1 cellular context compared by ENCODE assay signal in the genomic region with DNA sequence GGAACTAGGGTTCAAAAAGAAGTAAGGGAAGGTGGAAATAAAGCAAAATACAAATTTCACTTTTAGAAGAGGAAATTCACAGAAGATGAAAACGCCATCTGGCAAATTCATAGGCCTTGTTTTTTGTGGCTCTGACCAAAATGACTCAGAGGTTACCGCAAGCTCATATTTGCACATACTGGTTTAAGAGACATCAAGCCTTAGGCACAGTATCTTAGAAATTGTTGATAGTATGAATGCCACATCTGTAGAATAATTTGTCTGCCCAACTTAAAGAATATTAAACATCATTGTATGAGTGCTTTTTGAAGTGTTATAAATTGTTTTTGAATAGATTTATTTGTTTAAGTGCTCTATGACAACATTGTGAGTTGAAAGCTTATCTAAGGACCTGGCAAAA.
TF ChIP-seq lines count a peak whose summit lies in the region.

No MANE protein-coding gene starts in this region.

TF ChIP-seq in HepG2, 621 proteins besides CTCF, POLR2A, EP300 and RAD21:
- TF ChIP-seq, protein P1, sequence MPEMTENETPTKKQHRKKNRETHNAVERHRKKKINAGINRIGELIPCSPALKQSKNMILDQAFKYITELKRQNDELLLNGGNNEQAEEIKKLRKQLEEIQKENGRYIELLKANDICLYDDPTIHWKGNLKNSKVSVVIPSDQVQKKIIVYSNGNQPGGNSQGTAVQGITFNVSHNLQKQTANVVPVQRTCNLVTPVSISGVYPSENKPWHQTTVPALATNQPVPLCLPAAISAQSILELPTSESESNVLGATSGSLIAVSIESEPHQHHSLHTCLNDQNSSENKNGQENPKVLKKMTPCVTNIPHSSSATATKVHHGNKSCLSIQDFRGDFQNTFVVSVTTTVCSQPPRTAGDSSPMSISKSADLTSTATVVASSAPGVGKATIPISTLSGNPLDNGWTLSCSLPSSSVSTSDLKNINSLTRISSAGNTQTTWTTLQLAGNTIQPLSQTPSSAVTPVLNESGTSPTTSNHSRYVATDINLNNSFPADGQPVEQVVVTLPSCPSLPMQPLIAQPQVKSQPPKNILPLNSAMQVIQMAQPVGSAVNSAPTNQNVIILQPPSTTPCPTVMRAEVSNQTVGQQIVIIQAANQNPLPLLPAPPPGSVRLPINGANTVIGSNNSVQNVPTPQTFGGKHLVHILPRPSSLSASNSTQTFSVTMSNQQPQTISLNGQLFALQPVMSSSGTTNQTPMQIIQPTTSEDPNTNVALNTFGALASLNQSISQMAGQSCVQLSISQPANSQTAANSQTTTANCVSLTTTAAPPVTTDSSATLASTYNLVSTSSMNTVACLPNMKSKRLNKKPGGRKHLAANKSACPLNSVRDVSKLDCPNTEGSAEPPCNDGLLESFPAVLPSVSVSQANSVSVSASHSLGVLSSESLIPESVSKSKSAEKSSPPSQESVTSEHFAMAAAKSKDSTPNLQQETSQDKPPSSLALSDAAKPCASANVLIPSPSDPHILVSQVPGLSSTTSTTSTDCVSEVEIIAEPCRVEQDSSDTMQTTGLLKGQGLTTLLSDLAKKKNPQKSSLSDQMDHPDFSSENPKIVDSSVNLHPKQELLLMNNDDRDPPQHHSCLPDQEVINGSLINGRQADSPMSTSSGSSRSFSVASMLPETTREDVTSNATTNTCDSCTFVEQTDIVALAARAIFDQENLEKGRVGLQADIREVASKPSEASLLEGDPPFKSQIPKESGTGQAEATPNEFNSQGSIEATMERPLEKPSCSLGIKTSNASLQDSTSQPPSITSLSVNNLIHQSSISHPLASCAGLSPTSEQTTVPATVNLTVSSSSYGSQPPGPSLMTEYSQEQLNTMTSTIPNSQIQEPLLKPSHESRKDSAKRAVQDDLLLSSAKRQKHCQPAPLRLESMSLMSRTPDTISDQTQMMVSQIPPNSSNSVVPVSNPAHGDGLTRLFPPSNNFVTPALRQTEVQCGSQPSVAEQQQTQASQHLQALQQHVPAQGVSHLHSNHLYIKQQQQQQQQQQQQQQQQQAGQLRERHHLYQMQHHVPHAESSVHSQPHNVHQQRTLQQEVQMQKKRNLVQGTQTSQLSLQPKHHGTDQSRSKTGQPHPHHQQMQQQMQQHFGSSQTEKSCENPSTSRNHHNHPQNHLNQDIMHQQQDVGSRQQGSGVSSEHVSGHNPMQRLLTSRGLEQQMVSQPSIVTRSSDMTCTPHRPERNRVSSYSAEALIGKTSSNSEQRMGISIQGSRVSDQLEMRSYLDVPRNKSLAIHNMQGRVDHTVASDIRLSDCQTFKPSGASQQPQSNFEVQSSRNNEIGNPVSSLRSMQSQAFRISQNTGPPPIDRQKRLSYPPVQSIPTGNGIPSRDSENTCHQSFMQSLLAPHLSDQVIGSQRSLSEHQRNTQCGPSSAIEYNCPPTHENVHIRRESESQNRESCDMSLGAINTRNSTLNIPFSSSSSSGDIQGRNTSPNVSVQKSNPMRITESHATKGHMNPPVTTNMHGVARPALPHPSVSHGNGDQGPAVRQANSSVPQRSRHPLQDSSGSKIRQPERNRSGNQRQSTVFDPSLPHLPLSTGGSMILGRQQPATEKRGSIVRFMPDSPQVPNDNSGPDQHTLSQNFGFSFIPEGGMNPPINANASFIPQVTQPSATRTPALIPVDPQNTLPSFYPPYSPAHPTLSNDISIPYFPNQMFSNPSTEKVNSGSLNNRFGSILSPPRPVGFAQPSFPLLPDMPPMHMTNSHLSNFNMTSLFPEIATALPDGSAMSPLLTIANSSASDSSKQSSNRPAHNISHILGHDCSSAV (CRISPR knock-in tag; IDR thresholded peaks at IDR 0.05; ENCODE audit: borderline replicate concordance), result no peak
- TF ChIP-seq ZNF780A (CRISPR knock-in tag; IDR thresholded peaks at IDR 0.05), result no peak
- TF ChIP-seq JUN (CRISPR knock-in tag; IDR thresholded peaks at IDR 0.05), result no peak
- TF ChIP-seq, protein P2, sequence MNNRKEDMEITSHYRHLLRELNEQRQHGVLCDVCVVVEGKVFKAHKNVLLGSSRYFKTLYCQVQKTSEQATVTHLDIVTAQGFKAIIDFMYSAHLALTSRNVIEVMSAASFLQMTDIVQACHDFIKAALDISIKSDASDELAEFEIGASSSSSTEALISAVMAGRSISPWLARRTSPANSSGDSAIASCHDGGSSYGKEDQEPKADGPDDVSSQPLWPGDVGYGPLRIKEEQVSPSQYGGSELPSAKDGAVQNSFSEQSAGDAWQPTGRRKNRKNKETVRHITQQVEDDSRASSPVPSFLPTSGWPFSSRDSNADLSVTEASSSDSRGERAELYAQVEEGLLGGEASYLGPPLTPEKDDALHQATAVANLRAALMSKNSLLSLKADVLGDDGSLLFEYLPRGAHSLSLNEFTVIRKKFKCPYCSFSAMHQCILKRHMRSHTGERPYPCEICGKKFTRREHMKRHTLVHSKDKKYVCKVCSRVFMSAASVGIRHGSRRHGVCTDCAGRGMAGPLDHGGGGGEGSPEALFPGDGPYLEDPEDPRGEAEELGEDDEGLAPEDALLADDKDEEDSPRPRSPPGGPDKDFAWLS (CRISPR knock-in tag; IDR thresholded peaks at IDR 0.05; ENCODE audit: borderline replicate concordance), result no peak
- no peak for TF ChIP-seq KDM4B (CRISPR knock-in tag; IDR thresholded peaks at IDR 0.05)
- TF ChIP-seq, protein P3, sequence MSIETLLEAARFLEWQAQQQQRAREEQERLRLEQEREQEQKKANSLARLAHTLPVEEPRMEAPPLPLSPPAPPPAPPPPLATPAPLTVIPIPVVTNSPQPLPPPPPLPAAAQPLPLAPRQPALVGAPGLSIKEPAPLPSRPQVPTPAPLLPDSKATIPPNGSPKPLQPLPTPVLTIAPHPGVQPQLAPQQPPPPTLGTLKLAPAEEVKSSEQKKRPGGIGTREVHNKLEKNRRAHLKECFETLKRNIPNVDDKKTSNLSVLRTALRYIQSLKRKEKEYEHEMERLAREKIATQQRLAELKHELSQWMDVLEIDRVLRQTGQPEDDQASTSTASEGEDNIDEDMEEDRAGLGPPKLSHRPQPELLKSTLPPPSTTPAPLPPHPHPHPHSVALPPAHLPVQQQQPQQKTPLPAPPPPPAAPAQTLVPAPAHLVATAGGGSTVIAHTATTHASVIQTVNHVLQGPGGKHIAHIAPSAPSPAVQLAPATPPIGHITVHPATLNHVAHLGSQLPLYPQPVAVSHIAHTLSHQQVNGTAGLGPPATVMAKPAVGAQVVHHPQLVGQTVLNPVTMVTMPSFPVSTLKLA (IDR thresholded peaks at IDR 0.05), result no peak
- TF ChIP-seq, protein P4, sequence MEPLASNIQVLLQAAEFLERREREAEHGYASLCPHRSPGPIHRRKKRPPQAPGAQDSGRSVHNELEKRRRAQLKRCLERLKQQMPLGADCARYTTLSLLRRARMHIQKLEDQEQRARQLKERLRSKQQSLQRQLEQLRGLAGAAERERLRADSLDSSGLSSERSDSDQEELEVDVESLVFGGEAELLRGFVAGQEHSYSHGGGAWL (CRISPR knock-in tag; IDR thresholded peaks at IDR 0.05), result no peak
- TF ChIP-seq STAT5B (CRISPR knock-in tag; IDR thresholded peaks at IDR 0.05), result no peak
- TF ChIP-seq ZNF652 (CRISPR knock-in tag; IDR thresholded peaks at IDR 0.05; ENCODE audit: borderline replicate concordance, low read depth), result no peak
- TF ChIP-seq, protein P5, sequence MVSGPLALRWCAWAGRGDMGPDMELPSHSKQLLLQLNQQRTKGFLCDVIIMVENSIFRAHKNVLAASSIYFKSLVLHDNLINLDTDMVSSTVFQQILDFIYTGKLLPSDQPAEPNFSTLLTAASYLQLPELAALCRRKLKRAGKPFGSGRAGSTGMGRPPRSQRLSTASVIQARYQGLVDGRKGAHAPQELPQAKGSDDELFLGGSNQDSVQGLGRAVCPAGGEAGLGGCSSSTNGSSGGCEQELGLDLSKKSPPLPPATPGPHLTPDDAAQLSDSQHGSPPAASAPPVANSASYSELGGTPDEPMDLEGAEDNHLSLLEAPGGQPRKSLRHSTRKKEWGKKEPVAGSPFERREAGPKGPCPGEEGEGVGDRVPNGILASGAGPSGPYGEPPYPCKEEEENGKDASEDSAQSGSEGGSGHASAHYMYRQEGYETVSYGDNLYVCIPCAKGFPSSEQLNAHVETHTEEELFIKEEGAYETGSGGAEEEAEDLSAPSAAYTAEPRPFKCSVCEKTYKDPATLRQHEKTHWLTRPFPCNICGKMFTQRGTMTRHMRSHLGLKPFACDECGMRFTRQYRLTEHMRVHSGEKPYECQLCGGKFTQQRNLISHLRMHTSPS (CRISPR knock-in tag; IDR thresholded peaks at IDR 0.05; ENCODE audit: low read depth), result no peak
- no peak for TF ChIP-seq TARDBP (CRISPR knock-in tag; IDR thresholded peaks at IDR 0.05)
- TF ChIP-seq HMGA1 (CRISPR knock-in tag; conservative IDR thresholded peaks at IDR 0.05), result no peak
- no peak for TF ChIP-seq KDM2A (CRISPR knock-in tag; IDR thresholded peaks at IDR 0.05; ENCODE audit: borderline replicate concordance, low read depth)
- TF ChIP-seq, protein P6, sequence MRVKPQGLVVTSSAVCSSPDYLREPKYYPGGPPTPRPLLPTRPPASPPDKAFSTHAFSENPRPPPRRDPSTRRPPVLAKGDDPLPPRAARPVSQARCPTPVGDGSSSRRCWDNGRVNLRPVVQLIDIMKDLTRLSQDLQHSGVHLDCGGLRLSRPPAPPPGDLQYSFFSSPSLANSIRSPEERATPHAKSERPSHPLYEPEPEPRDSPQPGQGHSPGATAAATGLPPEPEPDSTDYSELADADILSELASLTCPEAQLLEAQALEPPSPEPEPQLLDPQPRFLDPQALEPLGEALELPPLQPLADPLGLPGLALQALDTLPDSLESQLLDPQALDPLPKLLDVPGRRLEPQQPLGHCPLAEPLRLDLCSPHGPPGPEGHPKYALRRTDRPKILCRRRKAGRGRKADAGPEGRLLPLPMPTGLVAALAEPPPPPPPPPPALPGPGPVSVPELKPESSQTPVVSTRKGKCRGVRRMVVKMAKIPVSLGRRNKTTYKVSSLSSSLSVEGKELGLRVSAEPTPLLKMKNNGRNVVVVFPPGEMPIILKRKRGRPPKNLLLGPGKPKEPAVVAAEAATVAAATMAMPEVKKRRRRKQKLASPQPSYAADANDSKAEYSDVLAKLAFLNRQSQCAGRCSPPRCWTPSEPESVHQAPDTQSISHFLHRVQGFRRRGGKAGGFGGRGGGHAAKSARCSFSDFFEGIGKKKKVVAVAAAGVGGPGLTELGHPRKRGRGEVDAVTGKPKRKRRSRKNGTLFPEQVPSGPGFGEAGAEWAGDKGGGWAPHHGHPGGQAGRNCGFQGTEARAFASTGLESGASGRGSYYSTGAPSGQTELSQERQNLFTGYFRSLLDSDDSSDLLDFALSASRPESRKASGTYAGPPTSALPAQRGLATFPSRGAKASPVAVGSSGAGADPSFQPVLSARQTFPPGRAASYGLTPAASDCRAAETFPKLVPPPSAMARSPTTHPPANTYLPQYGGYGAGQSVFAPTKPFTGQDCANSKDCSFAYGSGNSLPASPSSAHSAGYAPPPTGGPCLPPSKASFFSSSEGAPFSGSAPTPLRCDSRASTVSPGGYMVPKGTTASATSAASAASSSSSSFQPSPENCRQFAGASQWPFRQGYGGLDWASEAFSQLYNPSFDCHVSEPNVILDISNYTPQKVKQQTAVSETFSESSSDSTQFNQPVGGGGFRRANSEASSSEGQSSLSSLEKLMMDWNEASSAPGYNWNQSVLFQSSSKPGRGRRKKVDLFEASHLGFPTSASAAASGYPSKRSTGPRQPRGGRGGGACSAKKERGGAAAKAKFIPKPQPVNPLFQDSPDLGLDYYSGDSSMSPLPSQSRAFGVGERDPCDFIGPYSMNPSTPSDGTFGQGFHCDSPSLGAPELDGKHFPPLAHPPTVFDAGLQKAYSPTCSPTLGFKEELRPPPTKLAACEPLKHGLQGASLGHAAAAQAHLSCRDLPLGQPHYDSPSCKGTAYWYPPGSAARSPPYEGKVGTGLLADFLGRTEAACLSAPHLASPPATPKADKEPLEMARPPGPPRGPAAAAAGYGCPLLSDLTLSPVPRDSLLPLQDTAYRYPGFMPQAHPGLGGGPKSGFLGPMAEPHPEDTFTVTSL (CRISPR knock-in tag; IDR thresholded peaks at IDR 0.05; ENCODE audit: borderline replicate concordance), result no peak
- no peak for TF ChIP-seq IRF2 (CRISPR knock-in tag; IDR thresholded peaks at IDR 0.05)
- TF ChIP-seq, protein P7, sequence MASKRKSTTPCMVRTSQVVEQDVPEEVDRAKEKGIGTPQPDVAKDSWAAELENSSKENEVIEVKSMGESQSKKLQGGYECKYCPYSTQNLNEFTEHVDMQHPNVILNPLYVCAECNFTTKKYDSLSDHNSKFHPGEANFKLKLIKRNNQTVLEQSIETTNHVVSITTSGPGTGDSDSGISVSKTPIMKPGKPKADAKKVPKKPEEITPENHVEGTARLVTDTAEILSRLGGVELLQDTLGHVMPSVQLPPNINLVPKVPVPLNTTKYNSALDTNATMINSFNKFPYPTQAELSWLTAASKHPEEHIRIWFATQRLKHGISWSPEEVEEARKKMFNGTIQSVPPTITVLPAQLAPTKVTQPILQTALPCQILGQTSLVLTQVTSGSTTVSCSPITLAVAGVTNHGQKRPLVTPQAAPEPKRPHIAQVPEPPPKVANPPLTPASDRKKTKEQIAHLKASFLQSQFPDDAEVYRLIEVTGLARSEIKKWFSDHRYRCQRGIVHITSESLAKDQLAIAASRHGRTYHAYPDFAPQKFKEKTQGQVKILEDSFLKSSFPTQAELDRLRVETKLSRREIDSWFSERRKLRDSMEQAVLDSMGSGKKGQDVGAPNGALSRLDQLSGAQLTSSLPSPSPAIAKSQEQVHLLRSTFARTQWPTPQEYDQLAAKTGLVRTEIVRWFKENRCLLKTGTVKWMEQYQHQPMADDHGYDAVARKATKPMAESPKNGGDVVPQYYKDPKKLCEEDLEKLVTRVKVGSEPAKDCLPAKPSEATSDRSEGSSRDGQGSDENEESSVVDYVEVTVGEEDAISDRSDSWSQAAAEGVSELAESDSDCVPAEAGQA (IDR thresholded peaks at IDR 0.05; ENCODE audit: low read depth), result no peak
- TF ChIP-seq, protein P7 (CRISPR knock-in tag; IDR thresholded peaks at IDR 0.05; ENCODE audit: borderline replicate concordance), result no peak
- TF ChIP-seq RFX5 (IDR thresholded peaks at IDR 0.05; ENCODE audit: low read depth, low read length), result no peak
- TF ChIP-seq, protein P8, sequence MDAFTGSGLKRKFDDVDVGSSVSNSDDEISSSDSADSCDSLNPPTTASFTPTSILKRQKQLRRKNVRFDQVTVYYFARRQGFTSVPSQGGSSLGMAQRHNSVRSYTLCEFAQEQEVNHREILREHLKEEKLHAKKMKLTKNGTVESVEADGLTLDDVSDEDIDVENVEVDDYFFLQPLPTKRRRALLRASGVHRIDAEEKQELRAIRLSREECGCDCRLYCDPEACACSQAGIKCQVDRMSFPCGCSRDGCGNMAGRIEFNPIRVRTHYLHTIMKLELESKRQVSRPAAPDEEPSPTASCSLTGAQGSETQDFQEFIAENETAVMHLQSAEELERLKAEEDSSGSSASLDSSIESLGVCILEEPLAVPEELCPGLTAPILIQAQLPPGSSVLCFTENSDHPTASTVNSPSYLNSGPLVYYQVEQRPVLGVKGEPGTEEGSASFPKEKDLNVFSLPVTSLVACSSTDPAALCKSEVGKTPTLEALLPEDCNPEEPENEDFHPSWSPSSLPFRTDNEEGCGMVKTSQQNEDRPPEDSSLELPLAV (CRISPR knock-in tag; conservative IDR thresholded peaks at IDR 0.05; ENCODE audit: low read depth), result no peak
- TF ChIP-seq ZNF564 (CRISPR knock-in tag; IDR thresholded peaks at IDR 0.05), result no peak
